9 cellular contexts compared by ENCODE assay signal in genomic region chr9:115209601-115210306, GRCh38.
DNase-seq lines count a peak whose midpoint lies in the region; ATAC-seq and TF ChIP-seq lines count a peak whose summit lies in the region.
"Had no signal": no experiment of that assay in that cellular context is flagged by ENCODE, and none has a peak within 500 bp of the region (broad histone marks: within the 10 kb centered on the region; RNA-seq: fewer than 3 reads in every experiment).

No MANE protein-coding gene starts in this region.

- H3K36me3 Mint-ChIP-seq in brain, result no peaks in the 10 kb centered on the region

- DNase-seq in ELR (ENCODE audit: low read depth), result peak; percentile 78
- no peak for DNase-seq in foreskin melanocyte
- DNase-seq in COR-L47 (lab: John Stamatoyannopoulos, UW), result no peak
- no peak for DNase-seq in D341Med (ENCODE audit: low spot score)
- DNase-seq in SKM-1 treated with dmso at 0.1 percent for 144 hours (lab: John Stamatoyannopoulos, UW; ENCODE audit: unreplicated experiment), result no peak
- DNase-seq: activated CD4-positive, alpha-beta T cell treated with anti-CD3 and anti-CD28 coated beads, Interleukin-2, amount 50 U/mL, for 1 hour had no signal

- peaks cover 4% of the 10 kb centered on the region for H3K27me3 Mint-ChIP-seq in brain

- peaks cover 0 to 2% (median 0%) of the 10 kb centered on the region in 5 experiments for H3K9me3 Mint-ChIP-seq in brain

- peaks cover 55% of the 10 kb centered on the region for H3K4me1 Mint-ChIP-seq in brain

- no peak for TF ChIP-seq CTCF in brain (conservative IDR thresholded peaks at IDR 0.05)

- no peak overlapping the region for H3K4me3 Mint-ChIP-seq in brain

- ATAC-seq in GM19452 (IDR thresholded peaks at IDR 0.05; ENCODE audit: unreplicated experiment) (peak; percentile 45), HG03135 (IDR thresholded peaks at IDR 0.05; ENCODE audit: unreplicated experiment) (peak; percentile 51)

- peak overlapping the region in 4 of 5 experiments; percentile 3 to 47 (median 10) for H3K27ac Mint-ChIP-seq in brain
